Comparison of ENCODE assay signal across 8 cellular contexts in genomic region chr2:201451330-201452057, GRCh38. TPM values are rescaled to one million over a fixed set of nuclear protein-coding genes. Genes with fewer than 3 reads are reported as not detected.
A peak's percentile ranks its signal among the peaks of the same experiment; 100 is the strongest.
DNase-seq lines count a peak whose midpoint lies in the region; ATAC-seq and TF ChIP-seq lines count a peak whose summit lies in the region.

STRADB (plus strand) TSS chr2:201451740; CDS start chr2:201454841, 3,101 bp downstream.
A gene with protein sequence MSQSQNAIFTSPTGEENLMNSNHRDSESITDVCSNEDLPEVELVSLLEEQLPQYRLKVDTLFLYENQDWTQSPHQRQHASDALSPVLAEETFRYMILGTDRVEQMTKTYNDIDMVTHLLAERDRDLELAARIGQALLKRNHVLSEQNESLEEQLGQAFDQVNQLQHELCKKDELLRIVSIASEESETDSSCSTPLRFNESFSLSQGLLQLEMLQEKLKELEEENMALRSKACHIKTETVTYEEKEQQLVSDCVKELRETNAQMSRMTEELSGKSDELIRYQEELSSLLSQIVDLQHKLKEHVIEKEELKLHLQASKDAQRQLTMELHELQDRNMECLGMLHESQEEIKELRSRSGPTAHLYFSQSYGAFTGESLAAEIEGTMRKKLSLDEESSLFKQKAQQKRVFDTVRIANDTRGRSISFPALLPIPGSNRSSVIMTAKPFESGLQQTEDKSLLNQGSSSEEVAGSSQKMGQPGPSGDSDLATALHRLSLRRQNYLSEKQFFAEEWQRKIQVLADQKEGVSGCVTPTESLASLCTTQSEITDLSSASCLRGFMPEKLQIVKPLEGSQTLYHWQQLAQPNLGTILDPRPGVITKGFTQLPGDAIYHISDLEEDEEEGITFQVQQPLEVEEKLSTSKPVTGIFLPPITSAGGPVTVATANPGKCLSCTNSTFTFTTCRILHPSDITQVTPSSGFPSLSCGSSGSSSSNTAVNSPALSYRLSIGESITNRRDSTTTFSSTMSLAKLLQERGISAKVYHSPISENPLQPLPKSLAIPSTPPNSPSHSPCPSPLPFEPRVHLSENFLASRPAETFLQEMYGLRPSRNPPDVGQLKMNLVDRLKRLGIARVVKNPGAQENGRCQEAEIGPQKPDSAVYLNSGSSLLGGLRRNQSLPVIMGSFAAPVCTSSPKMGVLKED (minus strand): TSS chr2:201451458. CDS start chr2:201420507, 30,951 bp downstream.

- H3K4me3 ChIP-seq in PC-3 (ENCODE audit: low read length): peak within 1 kb of the TSS; percentile 88

- CTCF ChIA-PET in PC-3 (lab: Charles Lee): interaction anchor here (0.6 kb wide), 2 partner anchors 63 to 187 kb away, joined by 9 to 10 read pairs; no protein-coding TSS in a partner anchor

- DNase-seq in DMS53 (lab: John Stamatoyannopoulos, UW) (peak; percentile 97), PC-3 (peak; percentile 95), activated T-cell treated with anti-CD3 and anti-CD28 coated beads for 48 hours (ENCODE audit: low read depth) (peak; percentile 93), epithelial cell of prostate (ENCODE audit: low read depth, low spot score) (peak; percentile 48), mucosa of gallbladder (ENCODE audit: low spot score) (peak; percentile 95)
- DNase-seq in stimulated activated CD8-positive, alpha-beta memory T cell treated with anti-CD3 and anti-CD28 coated beads, Interleukin-4, amount 100 ng/mL, for 4 hours (ENCODE audit: low read depth in 2 of 2, low spot score in 1 of 2): peak; percentile 88 to 93

- H3K27ac ChIP-seq in PC-3 (ENCODE audit: low read length) (peak within 1 kb of the TSS; percentile 21), epithelial cell of prostate (peak within 1 kb of the TSS; percentile 63)

- no peaks in the 10 kb centered on the region for H3K9me2 ChIP-seq in PC-3 (replicated peaks; ENCODE audit: low read length)

- peaks cover 42% of the 10 kb centered on the region for H3K79me2 ChIP-seq in PC-3 (ENCODE audit: low read length)

- intact Hi-C loops in PC-3 (cut with micrococcal nuclease): loop anchor here (1.0 to 5.0 kb wide), 4 partner anchors 15 to 215 kb away; no protein-coding TSS in a partner anchor

- TF ChIP-seq CTCF in PC-3 (conservative IDR thresholded peaks at IDR 0.05; ENCODE audit: low read depth, low read length): 0 out of 2 replicates have a peak, but pooled peaks have one; percentile 16

- TF ChIP-seq RAD21 in Ishikawa (IDR thresholded peaks at IDR 0.05; ENCODE audit: low read depth): no peak

- no peak for TF ChIP-seq EP300 in Ishikawa (IDR thresholded peaks at IDR 0.05; ENCODE audit: borderline replicate concordance)

- POLR2A ChIA-PET in PC-3 (lab: Charles Lee; ENCODE audit: unreplicated experiment): interaction anchor here (0.5 to 0.8 kb wide), 3 partner anchors 15 to 329 kb away, joined by 4 to 14 read pairs (median 14); partner anchors contain the start of gene ALS2

- H3K36me3 ChIP-seq in PC-3 (ENCODE audit: low read depth, low read length): no peaks in the 10 kb centered on the region; the same call in 1 of the 2 replicates

- H3K4me2 ChIP-seq in PC-3 (ENCODE audit: low read length): peak within 1 kb of the TSS; percentile 84

- peak; percentile 96 for ATAC-seq in GM21576 (IDR thresholded peaks at IDR 0.05; ENCODE audit: unreplicated experiment)
- peak; percentile 88 for ATAC-seq in PC-3

- H3F3A ChIP-seq in PC-3 (ENCODE audit: low read length, unreplicated experiment): no peaks in the 10 kb centered on the region

- no TSS peak for BruUV-seq in PC-3 (replicated peaks; lab: Mats Ljungman, UMichigan)

- H4K20me1 ChIP-seq in PC-3 (ENCODE audit: low read length): no peaks in the 10 kb centered on the region

- H3K9me3 ChIP-seq in PC-3 (ENCODE audit: low read length): no peaks in the 10 kb centered on the region

- peak within 1 kb of the TSS; percentile 78 for H2AFZ ChIP-seq in PC-3 (ENCODE audit: low read length)

- peak within 1 kb of the TSS; percentile 77 for H3K9ac ChIP-seq in PC-3 (ENCODE audit: low read length)

- no peaks in the 10 kb centered on the region for H3K27me3 ChIP-seq in PC-3 (ENCODE audit: low read length)

- peaks cover 23% of the 10 kb centered on the region for H3K4me1 ChIP-seq in PC-3 (ENCODE audit: insufficient read depth, low read length)

TF ChIP-seq in Ishikawa, 13 proteins besides CTCF, POLR2A, EP300 and RAD21:
- TF ChIP-seq NFIC (IDR thresholded peaks at IDR 0.05) (0 out of 2 replicates have a peak, but pooled peaks have one; percentile 13), TCF12 (IDR thresholded peaks at IDR 0.05; ENCODE audit: low read depth) (0 out of 2 replicates have a peak, but pooled peaks have one; percentile 25), TAF1 (IDR thresholded peaks at IDR 0.05; ENCODE audit: low read depth) (peak; percentile 39; the same call in 1 of the 2 replicates), YY1 (IDR thresholded peaks at IDR 0.05; ENCODE audit: low read depth) (peak; percentile 90), ZBTB7A (IDR thresholded peaks at IDR 0.05; ENCODE audit: low read depth) (peak; percentile 46; the same call in 1 of the 2 replicates), FOXM1 (IDR thresholded peaks at IDR 0.05; ENCODE audit: borderline replicate concordance, low read depth) (no peak), CREB1 (IDR thresholded peaks at IDR 0.05; ENCODE audit: low read depth) (peak; percentile 89), MAX (IDR thresholded peaks at IDR 0.05) (peak; percentile 18; the same call in 1 of the 2 replicates)
- TF ChIP-seq, protein P1, sequence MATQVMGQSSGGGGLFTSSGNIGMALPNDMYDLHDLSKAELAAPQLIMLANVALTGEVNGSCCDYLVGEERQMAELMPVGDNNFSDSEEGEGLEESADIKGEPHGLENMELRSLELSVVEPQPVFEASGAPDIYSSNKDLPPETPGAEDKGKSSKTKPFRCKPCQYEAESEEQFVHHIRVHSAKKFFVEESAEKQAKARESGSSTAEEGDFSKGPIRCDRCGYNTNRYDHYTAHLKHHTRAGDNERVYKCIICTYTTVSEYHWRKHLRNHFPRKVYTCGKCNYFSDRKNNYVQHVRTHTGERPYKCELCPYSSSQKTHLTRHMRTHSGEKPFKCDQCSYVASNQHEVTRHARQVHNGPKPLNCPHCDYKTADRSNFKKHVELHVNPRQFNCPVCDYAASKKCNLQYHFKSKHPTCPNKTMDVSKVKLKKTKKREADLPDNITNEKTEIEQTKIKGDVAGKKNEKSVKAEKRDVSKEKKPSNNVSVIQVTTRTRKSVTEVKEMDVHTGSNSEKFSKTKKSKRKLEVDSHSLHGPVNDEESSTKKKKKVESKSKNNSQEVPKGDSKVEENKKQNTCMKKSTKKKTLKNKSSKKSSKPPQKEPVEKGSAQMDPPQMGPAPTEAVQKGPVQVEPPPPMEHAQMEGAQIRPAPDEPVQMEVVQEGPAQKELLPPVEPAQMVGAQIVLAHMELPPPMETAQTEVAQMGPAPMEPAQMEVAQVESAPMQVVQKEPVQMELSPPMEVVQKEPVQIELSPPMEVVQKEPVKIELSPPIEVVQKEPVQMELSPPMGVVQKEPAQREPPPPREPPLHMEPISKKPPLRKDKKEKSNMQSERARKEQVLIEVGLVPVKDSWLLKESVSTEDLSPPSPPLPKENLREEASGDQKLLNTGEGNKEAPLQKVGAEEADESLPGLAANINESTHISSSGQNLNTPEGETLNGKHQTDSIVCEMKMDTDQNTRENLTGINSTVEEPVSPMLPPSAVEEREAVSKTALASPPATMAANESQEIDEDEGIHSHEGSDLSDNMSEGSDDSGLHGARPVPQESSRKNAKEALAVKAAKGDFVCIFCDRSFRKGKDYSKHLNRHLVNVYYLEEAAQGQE (IDR thresholded peaks at IDR 0.05; ENCODE audit: low read depth): no peak
- TF ChIP-seq, protein P2, sequence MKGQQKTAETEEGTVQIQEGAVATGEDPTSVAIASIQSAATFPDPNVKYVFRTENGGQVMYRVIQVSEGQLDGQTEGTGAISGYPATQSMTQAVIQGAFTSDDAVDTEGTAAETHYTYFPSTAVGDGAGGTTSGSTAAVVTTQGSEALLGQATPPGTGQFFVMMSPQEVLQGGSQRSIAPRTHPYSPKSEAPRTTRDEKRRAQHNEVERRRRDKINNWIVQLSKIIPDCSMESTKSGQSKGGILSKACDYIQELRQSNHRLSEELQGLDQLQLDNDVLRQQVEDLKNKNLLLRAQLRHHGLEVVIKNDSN (IDR thresholded peaks at IDR 0.05): no peak

RNA-seq across cellular contexts. Expression of gene STRADB, which starts in this region (rescaled TPM):
- total RNA-seq in PC-3 (2014; rRNA removed) (27.8 and 28.9 TPM in 2 replicates), mucosa of gallbladder (52.2 TPM)

RNA-seq across cellular contexts. Expression of the second gene that starts in this region (rescaled TPM):
- total RNA-seq in PC-3 (2014; rRNA removed) (9.4 and 10.1 TPM in 2 replicates), mucosa of gallbladder (63.8 TPM)

Comparison
In these comparisons a context has a peak if more than half of its experiments do, and no peak if none do; other contexts are left out.
1. Peak in every context shown above with its lines: DNase-seq, ATAC-seq, H3K4me3 ChIP-seq and H3K27ac ChIP-seq.